In genomic region chr7:149285581-149285975, GRCh38 we compare ENCODE assay signal across 9 cellular contexts. TPM values are rescaled to one million over a fixed set of nuclear protein-coding genes. Genes with fewer than 3 reads are reported as not detected.
DNase-seq lines count a peak whose midpoint lies in the region; ATAC-seq, FAIRE-seq and TF ChIP-seq lines count a peak whose summit lies in the region.
"Had no signal": no experiment of that assay in that cellular context is flagged by ENCODE, and none has a peak within 500 bp of the region (broad histone marks: within the 10 kb centered on the region; RNA-seq: fewer than 3 reads in every experiment).

No MANE protein-coding gene starts in this region.

- intact Hi-C loops in natural killer cell (cut with micrococcal nuclease): loop anchor here (2.0 kb wide), 1 partner anchor 23 kb away; the partner anchor contains the start of gene ZNF783

- H3K36me3 ChIP-seq in RWPE2 (ENCODE audit: low read depth) (peaks cover 5% of the 10 kb centered on the region), esophagus (ENCODE audit: control insufficient read depth in 2 of 2, insufficient read depth in 2 of 2, low read length in 1 of 2) (peaks cover 10 to 17% of the 10 kb centered on the region in 2 donors)

- no peaks in the 10 kb centered on the region for H3K9me3 Mint-ChIP-seq in natural killer cell

- H3K27me3 ChIP-seq in RWPE2 (ENCODE audit: insufficient read depth, poor library complexity, severe bottlenecking) (no peaks in the 10 kb centered on the region), esophagus (ENCODE audit: control insufficient read depth in 1 of 2, insufficient read depth in 2 of 2, low read length in 2 of 2) (no peaks in the 10 kb centered on the region)

- H3K27ac Mint-ChIP-seq in natural killer cell: peak overlapping the region in 1 of 2 donors; percentile 88

- no peaks in the 10 kb centered on the region for H3K27me3 Mint-ChIP-seq in natural killer cell (ENCODE audit: low read depth in 2 of 2)

- TF ChIP-seq CTCF in RWPE2 (IDR thresholded peaks at IDR 0.05; ENCODE audit: poor library complexity, severe bottlenecking) (no peak), natural killer cell (IDR thresholded peaks at IDR 0.05) (no peak)

- H3K4me3 Mint-ChIP-seq in natural killer cell: peak overlapping the region; percentile 90

- DNase-seq in DMS 273 (lab: John Stamatoyannopoulos, UW; ENCODE audit: unreplicated experiment): peak; percentile 82
- no peak for DNase-seq in DMS 273 treated with DMSO at 0.1 percent for 48 hours (lab: John Stamatoyannopoulos, UW)
- no peak for DNase-seq in RWPE2 (ENCODE audit: low spot score)
- DNase-seq in natural killer cell: no peak
- DNase-seq in frontal cortex (ENCODE audit: low spot score in 2 of 2): no peak
- no peak for DNase-seq in AML-193 (lab: John Stamatoyannopoulos, UW)
- no peak for DNase-seq in activated naive CD4-positive, alpha-beta T cell treated with anti-CD3 and anti-CD28 coated beads, Interleukin-2, amount 50 U/mL, for 16 hours

- no peaks in the 10 kb centered on the region for H3K36me3 Mint-ChIP-seq in natural killer cell

- H3K27ac ChIP-seq in RWPE2 (ENCODE audit: poor library complexity, severe bottlenecking) (no peak overlapping the region), esophagus (ENCODE audit: low read depth in 2 of 2, low read length in 1 of 2) (peak overlapping the region in 1 of 2 donors; percentile 27)

- no peaks in the 10 kb centered on the region for H3K9me3 ChIP-seq in RWPE2 (ENCODE audit: severe bottlenecking)
- H3K9me3 ChIP-seq in esophagus (ENCODE audit: control insufficient read depth in 2 of 2, insufficient read depth in 1 of 2, low read depth in 1 of 2, low read length in 1 of 2): no peaks in the 10 kb centered on the region

- ATAC-seq in RWPE2 (ENCODE audit: low read depth): peak; percentile 2; the same call in 1 of the 3 replicates
- no peak for ATAC-seq in natural killer cell

- FAIRE-seq in frontal cortex (lab: Jason Lieb, UNC): no peak
- FAIRE-seq: A204.1 had no signal

- WGBS in esophagus, 2 donors: 7 to 10% methylated on average over 12 of the region's 12 CpGs

- H3K4me3 ChIP-seq in RWPE2 (ENCODE audit: severe bottlenecking) (peak overlapping the region; percentile 46), esophagus (ENCODE audit: low read depth in 1 of 2, low read length in 2 of 2) (peak overlapping the region; percentile 59 to 60)

- H3K4me1 ChIP-seq in RWPE2 (ENCODE audit: insufficient read depth, poor library complexity, severe bottlenecking) (peaks cover 2% of the 10 kb centered on the region), esophagus (ENCODE audit: control insufficient read depth in 2 of 2, insufficient read depth in 2 of 2, low read length in 1 of 2) (peaks cover 3 to 7% of the 10 kb centered on the region in 2 donors)

- H3K4me1 Mint-ChIP-seq in natural killer cell: peaks cover 36 to 45% of the 10 kb centered on the region in 2 donors

RNA-seq across cellular contexts. Expression of gene ZNF783, which starts 23.6 kb away (rescaled TPM):
- 1 to 10 TPM; 4.2 to 7.9 TPM for polyA plus RNA-seq in esophagus
- total RNA-seq in natural killer cell (10 to 100 TPM; 24.0 to 29.8 (median 28.3) TPM), frontal cortex (12.2 TPM)

RNA-seq across cellular contexts. Expression of gene ZNF212, which starts 46.1 kb away (rescaled TPM):
- 10 to 100 TPM; 10.2 to 15.6 TPM for polyA plus RNA-seq in esophagus
- total RNA-seq in natural killer cell: 10 to 100 TPM; 11.2 to 23.7 (median 17.0) TPM
- total RNA-seq in frontal cortex: 6.1 TPM
